Comparison of ENCODE assay signal across 12 cellular contexts in the genomic region with DNA sequence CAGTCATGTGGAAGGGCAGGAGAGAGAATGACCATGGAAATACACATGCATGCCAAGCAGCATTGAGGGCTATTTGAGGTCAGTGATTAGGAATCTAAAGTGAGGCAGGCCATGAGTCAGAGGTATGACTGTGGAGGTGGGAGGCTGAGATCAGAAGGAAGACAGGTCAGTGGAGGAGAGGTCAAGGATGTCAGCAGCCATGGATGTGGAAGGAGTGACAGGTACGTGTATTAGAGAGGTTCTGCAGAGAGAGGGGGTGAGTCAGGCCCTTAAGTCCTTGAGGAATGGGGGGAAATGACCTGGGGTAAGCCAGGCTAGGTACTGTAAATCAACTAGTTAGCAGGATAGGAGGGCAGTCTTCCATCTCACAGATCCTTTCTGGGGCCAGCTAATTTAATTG.
DNase-seq lines count a peak whose midpoint lies in the region; ATAC-seq and TF ChIP-seq lines count a peak whose summit lies in the region.
"Had no signal": no experiment of that assay in that cellular context is flagged by ENCODE, and none has a peak within 500 bp of the region (broad histone marks: within the 10 kb centered on the region; RNA-seq: fewer than 3 reads in every experiment).

No MANE protein-coding gene starts in this region.

- H4K8ac ChIP-seq in mesendoderm (ENCODE audit: low read depth, low read length), result no peak overlapping the region

- H3K36me3 ChIP-seq in MG63, result no peaks in the 10 kb centered on the region
- no peaks in the 10 kb centered on the region for H3K36me3 ChIP-seq in mesendoderm (ENCODE audit: control insufficient read depth, insufficient read depth, low read length)
- no peaks in the 10 kb centered on the region for H3K36me3 ChIP-seq in gastroesophageal sphincter
- H3K36me3 ChIP-seq: SJSA1 had no signal

- H3K79me1 ChIP-seq in mesendoderm (ENCODE audit: low read length), result no peaks in the 10 kb centered on the region

- no peak overlapping the region for H3K23ac ChIP-seq in mesendoderm (ENCODE audit: low read length)

- no peak overlapping the region for H3K56ac ChIP-seq in mesendoderm (ENCODE audit: low read length)

- H3K4me2 ChIP-seq in mesendoderm (ENCODE audit: low read length), result no peak overlapping the region

- no peak for TF ChIP-seq EP300 in gastroesophageal sphincter (IDR thresholded peaks at IDR 0.05)

- TF ChIP-seq CTCF in gastroesophageal sphincter (IDR thresholded peaks at IDR 0.05), result no peak

- H3K4me3 ChIP-seq in MG63, result no peak overlapping the region
- H3K4me3 ChIP-seq in mesendoderm (ENCODE audit: low read length), result no peak overlapping the region
- no peak overlapping the region for H3K4me3 ChIP-seq in gastroesophageal sphincter
- H3K4me3 ChIP-seq: SJSA1 had no signal

- H3K27me3 ChIP-seq in MG63 (no peaks in the 10 kb centered on the region), mesendoderm (ENCODE audit: insufficient read depth, low read length, poor library complexity) (no peaks in the 10 kb centered on the region), gastroesophageal sphincter (no peaks in the 10 kb centered on the region)
- H3K27me3 ChIP-seq: SJSA1 had no signal

- no peak overlapping the region for H2BK15ac ChIP-seq in mesendoderm (replicated peaks; ENCODE audit: low read depth)

- no peak overlapping the region for H3K4ac ChIP-seq in mesendoderm (ENCODE audit: low read depth, low read length)

- no peaks in the 10 kb centered on the region for H3K4me1 ChIP-seq in mesendoderm (ENCODE audit: control insufficient read depth, low read depth, low read length)
- peaks cover 0 to 12% (median 0%) of the 10 kb centered on the region in 3 donors for H3K4me1 ChIP-seq in gastroesophageal sphincter
- H3K4me1 ChIP-seq: SJSA1 had no signal

- H3K9ac ChIP-seq in mesendoderm (ENCODE audit: low read length), result no peak overlapping the region

- no peak overlapping the region for H2AK5ac ChIP-seq in mesendoderm (ENCODE audit: low read length)

- TF ChIP-seq POLR2A in gastroesophageal sphincter (IDR thresholded peaks at IDR 0.05), result no peak

- no peak overlapping the region for H3K18ac ChIP-seq in mesendoderm (ENCODE audit: low read length)

- no peak overlapping the region for H4K5ac ChIP-seq in mesendoderm (ENCODE audit: low read length)

- no peak overlapping the region for H3K27ac ChIP-seq in epithelial cell of prostate
- no peak overlapping the region for H3K27ac ChIP-seq in mesendoderm (ENCODE audit: low read depth, low read length)
- no peak overlapping the region for H3K27ac ChIP-seq in gastroesophageal sphincter
- H3K27ac ChIP-seq: SJSA1 had no signal

- no peak overlapping the region for H2BK120ac ChIP-seq in mesendoderm (ENCODE audit: low read depth, low read length)

- peak; percentile 8 for DNase-seq in COLO829 (ENCODE audit: low spot score)
- peak; percentile 40 for DNase-seq in MG63
- peak; percentile 12 for DNase-seq in epithelial cell of prostate (ENCODE audit: low read depth, low spot score)
- DNase-seq in mesendoderm, result peak; percentile 89
- no peak for DNase-seq in GDM1 (lab: John Stamatoyannopoulos, UW)
- DNase-seq: activated CD4-positive, alpha-beta T cell treated with anti-CD3 and anti-CD28 coated beads, Interleukin-2, amount 10 ng/mL, durations not matched to agents 24 days and 14 days; activated naive CD4-positive, alpha-beta T cell treated with Interleukin-2 at 50 U/mL for 16 hours; NCI-H345 had no signal

- H3K9me3 ChIP-seq in MG63 (no peaks in the 10 kb centered on the region), gastroesophageal sphincter (no peaks in the 10 kb centered on the region)
- H3K9me3 ChIP-seq: SJSA1 had no signal

- H2BK5ac ChIP-seq in mesendoderm (ENCODE audit: low read length), result no peak overlapping the region

- H3K79me2 ChIP-seq in mesendoderm (ENCODE audit: control insufficient read depth, insufficient read depth, low read length), result no peaks in the 10 kb centered on the region

- no CpG with 5 or more reads among the region's 1 CpG for WGBS in mesendoderm (ENCODE audit: extremely low coverage, insufficient coverage, low lambda C conversion rate)
- 50 to 53% methylated on average over 1 of the region's 1 CpG for WGBS in gastroesophageal sphincter (ENCODE audit: low coverage in 1 of 2), 2 donors

- ATAC-seq in GM21737 (IDR thresholded peaks at IDR 0.05; ENCODE audit: unreplicated experiment) (no peak), gastroesophageal sphincter (no peak), GM19328 (IDR thresholded peaks at IDR 0.05; ENCODE audit: unreplicated experiment) (no peak)
